In the genomic region with DNA sequence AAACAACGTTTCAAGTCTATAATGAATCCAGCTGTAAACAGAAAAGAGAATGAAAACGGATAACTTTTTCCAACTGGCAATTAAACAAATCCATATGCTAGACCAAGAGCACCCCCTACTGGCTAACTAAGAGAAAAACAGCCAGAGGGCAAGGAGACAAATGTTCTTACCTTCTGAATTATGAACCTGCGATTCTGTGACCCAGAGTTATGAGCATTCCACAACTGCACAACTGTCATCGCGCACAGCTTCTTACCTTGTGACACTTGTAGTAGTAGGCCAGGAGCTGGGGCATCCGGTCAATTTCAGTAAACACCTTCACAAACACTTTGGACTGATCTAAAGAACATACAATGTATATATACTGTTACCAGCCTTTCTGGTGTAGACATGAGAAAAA, we compare ENCODE assay signal across 9 cellular contexts. TPM values are rescaled to one million over a fixed set of nuclear protein-coding genes. Genes with fewer than 3 reads are reported as not detected.
DNase-seq lines count a peak whose midpoint lies in the region; ATAC-seq lines count a peak whose summit lies in the region.
"Had no signal": no experiment of that assay in that cellular context is flagged by ENCODE, and none has a peak within 500 bp of the region (broad histone marks: within the 10 kb centered on the region; RNA-seq: fewer than 3 reads in every experiment).

No MANE protein-coding gene starts in this region.

- H3F3A ChIP-seq in GM23248 (ENCODE audit: insufficient read depth): peaks cover 5% of the 10 kb centered on the region

- H3K9ac ChIP-seq in GM23248: no peak overlapping the region

- no peak overlapping the region for H3K27ac ChIP-seq in GM23248

- CTCF ChIA-PET in activated CD8-positive, alpha-beta T cell treated with anti-CD3 and anti-CD28 coated beads, Interleukin-2, amount 10 ng/mL, durations not matched to agents 7 days and 5 days (lab: Charles Lee): interaction anchor here (0.7 to 6.1 kb wide), 36 partner anchors 10 to 538 kb away, joined by 3 to 101 read pairs (median 4); a partner anchor contains a TSS

- no peak for ATAC-seq in activated CD8-positive, alpha-beta T cell treated with anti-CD3 and anti-CD28 coated beads, Interleukin-2, amount 10 ng/mL, durations not matched to agents 7 days and 5 days
- peak; percentile 57 for ATAC-seq in left ventricle myocardium superior
- ATAC-seq in GM18511 (IDR thresholded peaks at IDR 0.05; ENCODE audit: unreplicated experiment): no peak
- ATAC-seq: T-cell had no signal

- H3K9me3 Mint-ChIP-seq in activated CD8-positive, alpha-beta T cell treated with anti-CD3 and anti-CD28 coated beads, Interleukin-2, amount 10 ng/mL, durations not matched to agents 7 days and 5 days (ENCODE audit: insufficient read depth): no peaks in the 10 kb centered on the region
- H3K9me3 Mint-ChIP-seq: T-cell had no signal

- no peak overlapping the region for H3K4me2 ChIP-seq in GM23248 (ENCODE audit: unreplicated experiment)

- peaks cover 25% of the 10 kb centered on the region for H3K36me3 Mint-ChIP-seq in activated CD8-positive, alpha-beta T cell treated with anti-CD3 and anti-CD28 coated beads, Interleukin-2, amount 10 ng/mL, durations not matched to agents 7 days and 5 days (ENCODE audit: low read depth)

- no peak overlapping the region for H2AFZ ChIP-seq in GM23248

- no peaks in the 10 kb centered on the region for H3K9me3 ChIP-seq in GM23248 (ENCODE audit: low read depth)

- no peaks in the 10 kb centered on the region for H3K27me3 ChIP-seq in GM23248 (replicated peaks; ENCODE audit: insufficient read depth)

- no peak overlapping the region for H3K4me3 Mint-ChIP-seq in activated CD8-positive, alpha-beta T cell treated with anti-CD3 and anti-CD28 coated beads, Interleukin-2, amount 10 ng/mL, durations not matched to agents 7 days and 5 days
- H3K4me3 Mint-ChIP-seq: T-cell had no signal

- 0 out of 2 replicates have a peak, but pooled peaks cover 4% of the 10 kb centered on the region for H4K20me1 ChIP-seq in GM23248 (ENCODE audit: insufficient read depth)

- intact Hi-C loops in left ventricle myocardium superior (cut with micrococcal nuclease): loop anchor here (5.0 kb wide), 1 partner anchor 252 kb away; a partner anchor contains a TSS

- no peaks in the 10 kb centered on the region for H3K4me1 ChIP-seq in GM23248 (ENCODE audit: insufficient read depth)

- peaks cover 39% of the 10 kb centered on the region for H3K36me3 ChIP-seq in GM23248 (ENCODE audit: low read depth)

- no peaks in the 10 kb centered on the region for H3K27me3 Mint-ChIP-seq in activated CD8-positive, alpha-beta T cell treated with anti-CD3 and anti-CD28 coated beads, Interleukin-2, amount 10 ng/mL, durations not matched to agents 7 days and 5 days (ENCODE audit: low read depth)
- H3K27me3 Mint-ChIP-seq: T-cell had no signal

- H3K27ac Mint-ChIP-seq in activated CD8-positive, alpha-beta T cell treated with anti-CD3 and anti-CD28 coated beads, Interleukin-2, amount 10 ng/mL, durations not matched to agents 7 days and 5 days: no peak overlapping the region
- H3K27ac Mint-ChIP-seq: T-cell had no signal

- WGBS in GM23248 (ENCODE audit: low coverage in 1 of 2, low lambda C conversion rate in 2 of 2, missing lambda C conversion rate in 2 of 2), 2 experiments: 10 to 11% methylated on average over 6 of the region's 6 CpGs

- H3K4me1 Mint-ChIP-seq in activated CD8-positive, alpha-beta T cell treated with anti-CD3 and anti-CD28 coated beads, Interleukin-2, amount 10 ng/mL, durations not matched to agents 7 days and 5 days (ENCODE audit: low read depth): no peaks in the 10 kb centered on the region

- in situ Hi-C loops in GM23248 (cut with MboI): loop anchor here (10.0 kb wide), 1 partner anchor 250 kb away; a partner anchor contains a TSS

- H3K4me3 ChIP-seq in GM23248 (no peak overlapping the region), skeletal muscle cell (ENCODE audit: low read depth, low read length) (no peak overlapping the region)

- POLR2A ChIA-PET in activated CD8-positive, alpha-beta T cell treated with anti-CD3 and anti-CD28 coated beads, Interleukin-2, amount 10 ng/mL, durations not matched to agents 7 days and 5 days (lab: Charles Lee): no interaction called here

- DNase-seq in COR-L47 (lab: John Stamatoyannopoulos, UW) (peak; percentile 44), GM23248 (peak; percentile 62), NCI-H2227 (lab: John Stamatoyannopoulos, UW; ENCODE audit: unreplicated experiment) (peak; percentile 80), left ventricle myocardium superior (no peak), skeletal muscle cell (ENCODE audit: low read depth) (peak; percentile 26), GOT3 (lab: John Stamatoyannopoulos, UW) (no peak)
- DNase-seq in activated CD8-positive, alpha-beta T cell treated with anti-CD3 and anti-CD28 coated beads, Interleukin-2, amount 10 ng/mL, durations not matched to agents 7 days and 5 days: peak; percentile 50

- H3K79me2 ChIP-seq in GM23248 (ENCODE audit: insufficient read depth): no peaks in the 10 kb centered on the region

- H3K9me2 ChIP-seq in GM23248 (ENCODE audit: insufficient read depth): no peaks in the 10 kb centered on the region

RNA-seq across cellular contexts. Expression of a gene that starts 18.6 kb away (rescaled TPM):
- total RNA-seq in GM23248 (2014; rRNA removed; shearing (Covaris generic)): 15.6 and 16.3 TPM in 2 replicates
- polyA plus RNA-seq in GM23248 (2016; fragmentation: Nextera tagmentation; extraction: Ambion mirVana): 13.5 and 14.6 TPM in 2 replicates
- total RNA-seq in activated CD8-positive, alpha-beta T cell treated with anti-CD3 and anti-CD28 coated beads, Interleukin-2, amount 10 ng/mL, durations not matched to agents 7 days and 5 days: 10 to 100 TPM; 20.0 to 21.5 TPM
- 11.3 TPM for total RNA-seq in left ventricle myocardium superior

Comparison
In these comparisons a context has a peak if more than half of its experiments do, and no peak if none do; other contexts are left out.
1. DNase-seq: peak in COR-L47 (single experiment), GM23248 (single experiment), NCI-H2227 (single experiment), activated CD8-positive, alpha-beta T cell treated with anti-CD3 and anti-CD28 coated beads, Interleukin-2, amount 10 ng/mL, durations not matched to agents 7 days and 5 days (single experiment) and skeletal muscle cell (single experiment); none in left ventricle myocardium superior (single experiment) and GOT3 (single experiment).